In genomic region chr20:57902478-57902877, GRCh38 we compare ENCODE assay signal across 9 cellular contexts.
A peak's percentile ranks its signal among the peaks of the same experiment; 100 is the strongest.
DNase-seq lines count a peak whose midpoint lies in the region; ATAC-seq and TF ChIP-seq lines count a peak whose summit lies in the region.
"Had no signal": no experiment of that assay in that cellular context is flagged by ENCODE, and none has a peak within 500 bp of the region (broad histone marks: within the 10 kb centered on the region; RNA-seq: fewer than 3 reads in every experiment).

No MANE protein-coding gene starts in this region.

- in situ Hi-C loops in IMR-90 (cut with MboI; ENCODE audit: low sequenced_read_pairs): no loop called here

- H3K27me3 Mint-ChIP-seq in Calu3 (ENCODE audit: unreplicated experiment): no peaks in the 10 kb centered on the region
- peaks cover 18 to 47% of the 10 kb centered on the region in 2 donors for H3K27me3 Mint-ChIP-seq in CD8-positive, alpha-beta memory T cell

- H2BK20ac ChIP-seq in IMR-90 (ENCODE audit: low read depth, low read length): no peak overlapping the region

- H3K4me1 Mint-ChIP-seq in Calu3 (ENCODE audit: low read depth, unreplicated experiment): peaks cover 76% of the 10 kb centered on the region
- peaks cover 0 to 3% (median 3%) of the 10 kb centered on the region in 3 donors for H3K4me1 Mint-ChIP-seq in CD8-positive, alpha-beta memory T cell

- TF ChIP-seq RAD21 in IMR-90 (IDR thresholded peaks at IDR 0.05; ENCODE audit: low read length): no peak

- peak overlapping the region; percentile 76 for H3K27ac Mint-ChIP-seq in Calu3 (ENCODE audit: unreplicated experiment)
- H3K27ac Mint-ChIP-seq in CD8-positive, alpha-beta memory T cell: peak overlapping the region in 1 of 8 donors; percentile 48

- peak; percentile 86 for ATAC-seq in GM21515 (IDR thresholded peaks at IDR 0.05; ENCODE audit: unreplicated experiment)
- ATAC-seq in IMR-90 (ENCODE audit: low read depth): no peak

- H3K56ac ChIP-seq in IMR-90 (ENCODE audit: extremely low read depth, insufficient read depth, low read length): no peak overlapping the region

- intact Hi-C loops in Calu3 (cut with micrococcal nuclease; ENCODE audit: unreplicated experiment) (loop anchor here (1.0 to 10.0 kb wide), 3 partner anchors 95 to 282 kb away; no protein-coding TSS in a partner anchor), IMR-90 (cut with micrococcal nuclease) (no loop called here), cardiac septum (cut with DNase I) (no loop called here), adrenal gland (cut with DNase I) (no loop called here)

- H2BK15ac ChIP-seq in IMR-90 (ENCODE audit: low read depth, low read length): no peak overlapping the region

- H3K27me3 ChIP-seq in IMR-90 (ENCODE audit: control insufficient read depth, insufficient read depth, low read length): peaks cover 9% of the 10 kb centered on the region
- H3K27me3 ChIP-seq in CD8-positive, alpha-beta memory T cell (ENCODE audit: insufficient read depth, low read length, poor library complexity, severe bottlenecking): peaks cover 8% of the 10 kb centered on the region
- H3K27me3 ChIP-seq in adrenal gland: no peaks in the 10 kb centered on the region

- H3K4me3 ChIP-seq in IMR-90 (ENCODE audit: insufficient read depth, low read depth, low read length) (no peak overlapping the region), epithelial cell of esophagus (ENCODE audit: low read length) (no peak overlapping the region), adrenal gland (no peak overlapping the region)
- H3K4me3 ChIP-seq in CD8-positive, alpha-beta memory T cell (ENCODE audit: low read length): no peak overlapping the region

- no peak overlapping the region for H3K18ac ChIP-seq in IMR-90 (ENCODE audit: low read depth, low read length)

- H3K23ac ChIP-seq in IMR-90 (ENCODE audit: low read depth, low read length): no peak overlapping the region

- H3K4ac ChIP-seq in IMR-90 (ENCODE audit: low read depth, low read length): no peak overlapping the region

- H2AK5ac ChIP-seq in IMR-90 (ENCODE audit: low read depth, low read length): no peak overlapping the region

- no peak overlapping the region for H3K27ac ChIP-seq in IMR-90 (ENCODE audit: insufficient read depth, low read length)
- H3K27ac ChIP-seq in CD8-positive, alpha-beta memory T cell (ENCODE audit: low read depth, low read length): no peak overlapping the region
- H3K27ac ChIP-seq in adrenal gland: no peak overlapping the region

- no peak overlapping the region for H2AFZ ChIP-seq in IMR-90 (replicated peaks; ENCODE audit: low read length, poor library complexity)

- no peaks in the 10 kb centered on the region for H3K36me3 ChIP-seq in IMR-90 (ENCODE audit: control insufficient read depth, insufficient read depth, low read length)
- H3K36me3 ChIP-seq in CD8-positive, alpha-beta memory T cell (ENCODE audit: insufficient read depth, low read length): no peaks in the 10 kb centered on the region
- no peaks in the 10 kb centered on the region for H3K36me3 ChIP-seq in adrenal gland (replicated peaks in 1 of 2)

- no CpG with 5 or more reads among the region's 1 CpG for WGBS in IMR-90 (ENCODE audit: extremely low coverage in 2 of 2, insufficient read length in 1 of 2), 2 experiments
- WGBS in adrenal gland, 4 donors: 54 to 92% (median 82%) methylated on average over 1 of the region's 1 CpG

- no peak overlapping the region for H4K8ac ChIP-seq in IMR-90 (ENCODE audit: low read depth in 2 of 2, low read length in 2 of 2)

- no peak overlapping the region for H2BK120ac ChIP-seq in IMR-90 (ENCODE audit: low read depth, low read length)

- DNase-seq in Calu3: peak; percentile 63
- peak; percentile 16 for DNase-seq in IMR-90
- DNase-seq in epithelial cell of esophagus (ENCODE audit: low read depth): peak; percentile 67
- DNase-seq in cardiac septum (ENCODE audit: low spot score): no peak
- DNase-seq in CD8-positive, alpha-beta memory T cell: no peak
- DNase-seq in DMS114 treated with DMSO at 0.1 percent for 48 hours (lab: John Stamatoyannopoulos, UW; ENCODE audit: unreplicated experiment): no peak
- no peak for DNase-seq in adrenal gland
- DNase-seq: NCI-H510A had no signal

- H3K4me1 ChIP-seq in IMR-90 (ENCODE audit: control insufficient read depth, insufficient read depth, low read length) (no peaks in the 10 kb centered on the region), adrenal gland (replicated peaks in 1 of 2) (no peaks in the 10 kb centered on the region)
- no peaks in the 10 kb centered on the region for H3K4me1 ChIP-seq in CD8-positive, alpha-beta memory T cell (ENCODE audit: insufficient read depth, low read length)

- no peaks in the 10 kb centered on the region for H3K9me3 ChIP-seq in IMR-90 (ENCODE audit: control insufficient read depth, insufficient read depth, low read length)
- H3K9me3 ChIP-seq in CD8-positive, alpha-beta memory T cell (ENCODE audit: low read length): no peaks in the 10 kb centered on the region
- no peaks in the 10 kb centered on the region for H3K9me3 ChIP-seq in adrenal gland (replicated peaks in 1 of 3)

- peaks cover 10% of the 10 kb centered on the region for H3K36me3 Mint-ChIP-seq in Calu3 (ENCODE audit: insufficient read depth, unreplicated experiment)
- no peaks in the 10 kb centered on the region for H3K36me3 Mint-ChIP-seq in CD8-positive, alpha-beta memory T cell

- H2AK9ac ChIP-seq in IMR-90 (replicated peaks; ENCODE audit: low read depth, low read length, poor library complexity): no peak overlapping the region

- no peaks in the 10 kb centered on the region for H3K79me1 ChIP-seq in IMR-90 (ENCODE audit: low read depth in 1 of 2, low read length in 2 of 2)

- H3K4me2 ChIP-seq in IMR-90 (ENCODE audit: low read depth, low read length): no peak overlapping the region

- H3K14ac ChIP-seq in IMR-90 (replicated peaks; ENCODE audit: low read depth, low read length): no peak overlapping the region

- H3K9ac ChIP-seq in IMR-90 (ENCODE audit: low read depth, low read length): no peak overlapping the region

- H3K4me3 Mint-ChIP-seq in Calu3 (ENCODE audit: low read depth, unreplicated experiment): peak overlapping the region; percentile 11
- H3K4me3 Mint-ChIP-seq in CD8-positive, alpha-beta memory T cell: no peak overlapping the region

- no peaks in the 10 kb centered on the region for H3K9me1 ChIP-seq in IMR-90 (ENCODE audit: insufficient read depth, low read length)

- no peak overlapping the region for H2BK5ac ChIP-seq in IMR-90 (ENCODE audit: low read depth, low read length, poor library complexity, severe bottlenecking)

- CTCF ChIA-PET in Calu3 (lab: Charles Lee) (interaction anchor here (0.7 to 1.5 kb wide), 9 partner anchors 10 to 280 kb away, joined by 3 to 6 read pairs (median 4); partner anchors contain the start of gene PMEPA1), IMR-90 (lab: Yijun Ruan, JAX) (no interaction called here)
- CTCF ChIA-PET in CD8-positive, alpha-beta memory T cell (lab: Charles Lee): no interaction called here

- dilution Hi-C loops in IMR-90 (cut with HindIII; ENCODE audit: low sequenced_read_pairs, unreplicated experiment): no loop called here

- TF ChIP-seq POLR2A in IMR-90 (IDR thresholded peaks at IDR 0.05; ENCODE audit: low read depth, low read length) (no peak), adrenal gland (IDR thresholded peaks at IDR 0.05) (no peak)

- no peak overlapping the region for H4K91ac ChIP-seq in IMR-90 (ENCODE audit: insufficient read depth, low read depth, low read length)

- no peak overlapping the region for H4K5ac ChIP-seq in IMR-90 (ENCODE audit: low read depth, low read length)

- peaks cover 2% of the 10 kb centered on the region for H3K9me3 Mint-ChIP-seq in Calu3 (ENCODE audit: low read depth, unreplicated experiment)
- no peaks in the 10 kb centered on the region for H3K9me3 Mint-ChIP-seq in CD8-positive, alpha-beta memory T cell

- no peaks in the 10 kb centered on the region for H4K20me1 ChIP-seq in IMR-90 (ENCODE audit: insufficient read depth, low read length)

- BruUV-seq in Calu3 (replicated peaks; lab: Mats Ljungman, UMichigan): no TSS peak
- no TSS peak for BruUV-seq in IMR-90 (replicated peaks; lab: Mats Ljungman, UMichigan)

- POLR2A ChIA-PET in IMR-90 (lab: Charles Lee; ENCODE audit: unreplicated experiment): no interaction called here
- POLR2A ChIA-PET in CD8-positive, alpha-beta memory T cell (lab: Charles Lee): no interaction called here

- TF ChIP-seq CTCF in Calu3 (IDR thresholded peaks at IDR 0.05; ENCODE audit: unreplicated experiment) (peak; percentile 40), IMR-90 (conservative IDR thresholded peaks at IDR 0.05; ENCODE audit: low read depth, low read length) (no peak), epithelial cell of esophagus (IDR thresholded peaks at IDR 0.05; ENCODE audit: insufficient read depth, low read depth, low read length, missing control alignments) (no peak), adrenal gland (IDR thresholded peaks at IDR 0.05) (no peak)

TF ChIP-seq in IMR-90, 13 proteins besides CTCF, POLR2A, EP300 and RAD21:
- TF ChIP-seq NFE2L2 (IDR thresholded peaks at IDR 0.05; ENCODE audit: low read depth, low read length) (no peak), MAFK (IDR thresholded peaks at IDR 0.05; ENCODE audit: low read depth, low read length) (no peak), RFX5 (IDR thresholded peaks at IDR 0.05; ENCODE audit: low read depth, low read length) (no peak), RCOR1 (IDR thresholded peaks at IDR 0.05; ENCODE audit: insufficient replicate concordance, low read length) (no peak), SMC3 (IDR thresholded peaks at IDR 0.05; ENCODE audit: low read depth, low read length) (no peak), USF2 (IDR thresholded peaks at IDR 0.05; ENCODE audit: low read depth, low read length) (no peak)
- TF ChIP-seq, protein P1, sequence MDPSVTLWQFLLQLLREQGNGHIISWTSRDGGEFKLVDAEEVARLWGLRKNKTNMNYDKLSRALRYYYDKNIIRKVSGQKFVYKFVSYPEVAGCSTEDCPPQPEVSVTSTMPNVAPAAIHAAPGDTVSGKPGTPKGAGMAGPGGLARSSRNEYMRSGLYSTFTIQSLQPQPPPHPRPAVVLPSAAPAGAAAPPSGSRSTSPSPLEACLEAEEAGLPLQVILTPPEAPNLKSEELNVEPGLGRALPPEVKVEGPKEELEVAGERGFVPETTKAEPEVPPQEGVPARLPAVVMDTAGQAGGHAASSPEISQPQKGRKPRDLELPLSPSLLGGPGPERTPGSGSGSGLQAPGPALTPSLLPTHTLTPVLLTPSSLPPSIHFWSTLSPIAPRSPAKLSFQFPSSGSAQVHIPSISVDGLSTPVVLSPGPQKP (IDR thresholded peaks at IDR 0.05; ENCODE audit: borderline replicate concordance, low read depth, low read length): no peak
TF ChIP-seq in IMR-90: peak in this region for 0.

Comparison
In these comparisons a context has a peak if more than half of its experiments do, and no peak if none do; other contexts are left out.
1. DNase-seq: peak in Calu3 (single experiment), IMR-90 (single experiment) and epithelial cell of esophagus (single experiment); none in cardiac septum (single experiment), CD8-positive, alpha-beta memory T cell (0 of 5), DMS114 treated with DMSO at 0.1 percent for 48 hours (single experiment) and adrenal gland (0 of 7).